8 cellular contexts compared by ENCODE assay signal in the genomic region with DNA sequence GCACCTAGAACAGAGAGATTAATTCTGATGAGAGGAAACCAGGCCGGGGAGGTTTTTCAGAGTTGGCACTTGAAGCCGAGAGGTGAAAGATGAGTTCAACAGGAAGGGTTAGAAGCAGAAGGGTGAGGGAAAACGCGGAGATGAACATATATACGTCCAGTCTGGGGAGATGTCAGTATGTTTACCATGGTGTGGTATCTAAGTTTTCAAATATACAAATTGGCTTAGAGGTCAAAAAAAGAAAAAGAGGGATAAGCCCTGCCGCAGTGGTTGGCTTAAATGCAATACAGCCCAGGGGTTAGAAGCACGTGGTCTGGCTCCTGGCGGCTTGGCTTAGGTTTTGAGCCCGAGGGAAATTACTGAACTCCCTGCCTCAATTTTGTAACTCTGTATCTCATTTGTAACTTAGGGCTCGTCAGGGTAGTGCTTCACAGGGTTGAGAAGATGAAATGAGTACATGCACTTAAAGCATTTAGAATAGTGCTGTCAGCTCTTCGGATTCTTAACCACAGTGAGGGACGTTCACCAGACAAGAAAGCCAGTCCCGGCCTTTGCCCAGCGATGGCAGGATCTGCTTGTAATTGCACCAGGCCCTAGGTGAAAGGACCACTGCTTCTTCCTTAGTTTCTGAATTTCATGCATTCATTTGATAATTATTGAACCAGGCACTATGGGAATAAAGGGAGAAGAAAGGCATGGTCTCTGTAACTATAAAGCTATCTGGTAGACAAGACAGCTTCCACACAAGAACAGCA. TPM values are rescaled to one million over a fixed set of nuclear protein-coding genes. Genes with fewer than 3 reads are reported as not detected.
DNase-seq lines count a peak whose midpoint lies in the region; ATAC-seq and TF ChIP-seq lines count a peak whose summit lies in the region.

No MANE protein-coding gene starts in this region.

- peaks cover 20% of the 10 kb centered on the region for H3K4me1 ChIP-seq in CD8-positive, alpha-beta T cell (ENCODE audit: insufficient read depth, low read length)
- H3K4me1 ChIP-seq in muscle layer of duodenum (ENCODE audit: control insufficient read depth in 1 of 2, insufficient read depth in 2 of 2, low read length in 2 of 2): peaks cover 15 to 28% of the 10 kb centered on the region in 2 donors

- no peak overlapping the region for H3K27ac Mint-ChIP-seq in CD8-positive, alpha-beta T cell

- no peaks in the 10 kb centered on the region for H3K9me3 ChIP-seq in CD8-positive, alpha-beta T cell (ENCODE audit: low read length)
- no peaks in the 10 kb centered on the region for H3K9me3 ChIP-seq in muscle layer of duodenum (ENCODE audit: control insufficient read depth in 1 of 2, low read length in 2 of 2)

- ATAC-seq in CD8-positive, alpha-beta T cell: no peak
- ATAC-seq in GM18498 (IDR thresholded peaks at IDR 0.05; ENCODE audit: unreplicated experiment): no peak

- H3K27ac ChIP-seq in CD8-positive, alpha-beta T cell (ENCODE audit: low read depth, low read length): no peak overlapping the region
- H3K27ac ChIP-seq in coronary artery (peak overlapping the region; percentile 85 to 95), muscle layer of duodenum (ENCODE audit: low read length) (peak overlapping the region; percentile 77)

- H3K36me3 ChIP-seq in CD8-positive, alpha-beta T cell (ENCODE audit: insufficient read depth, low read length): no peaks in the 10 kb centered on the region
- no peaks in the 10 kb centered on the region for H3K36me3 ChIP-seq in muscle layer of duodenum (ENCODE audit: control insufficient read depth in 1 of 2, insufficient read depth in 2 of 2, low read length in 2 of 2)

- CTCF ChIA-PET in CD8-positive, alpha-beta T cell (lab: Charles Lee): no interaction called here

- H3K4me1 Mint-ChIP-seq in CD8-positive, alpha-beta T cell (ENCODE audit: low read depth): peaks cover 16% of the 10 kb centered on the region

- TF ChIP-seq CTCF in CD8-positive, alpha-beta T cell (IDR thresholded peaks at IDR 0.05): no peak
- TF ChIP-seq CTCF in coronary artery (IDR thresholded peaks at IDR 0.05): no peak

- no peaks in the 10 kb centered on the region for H3K9me3 Mint-ChIP-seq in CD8-positive, alpha-beta T cell

- H3K4me3 Mint-ChIP-seq in CD8-positive, alpha-beta T cell: peak overlapping the region; percentile 75

- H3K4me3 ChIP-seq in CD8-positive, alpha-beta T cell (ENCODE audit: low read depth, low read length): no peak overlapping the region
- peak overlapping the region; percentile 67 for H3K4me3 ChIP-seq in coronary artery
- peak overlapping the region; percentile 2 to 45 for H3K4me3 ChIP-seq in muscle layer of duodenum (ENCODE audit: low read depth in 1 of 2, low read length in 2 of 2)

- intact Hi-C loops in CD8-positive, alpha-beta T cell (cut with DNase I, micrococcal nuclease): loop anchor here in 1 of 2 experiments (5.0 kb wide), 1 partner anchor 175 kb away; no protein-coding TSS in a partner anchor

- POLR2A ChIA-PET in CD8-positive, alpha-beta T cell (lab: Charles Lee): interaction anchor here (1.8 kb wide), 1 partner anchor 11 kb away, joined by 3 read pairs; no protein-coding TSS in a partner anchor

- peaks cover 15% of the 10 kb centered on the region for H3K27me3 ChIP-seq in CD8-positive, alpha-beta T cell (ENCODE audit: insufficient read depth, low read length)
- H3K27me3 ChIP-seq in muscle layer of duodenum (ENCODE audit: low read depth, low read length): no peaks in the 10 kb centered on the region

- no peaks in the 10 kb centered on the region for H3K36me3 Mint-ChIP-seq in CD8-positive, alpha-beta T cell

- DNase-seq in CD8-positive, alpha-beta T cell: no peak
- DNase-seq in NCI-H2196 (lab: John Stamatoyannopoulos, UW; ENCODE audit: unreplicated experiment) (peak; percentile 74), coronary artery (ENCODE audit: low spot score) (peak; percentile 77), OCI-M2 (lab: John Stamatoyannopoulos, UW; ENCODE audit: unreplicated experiment) (no peak), EL (no peak)
- DNase-seq in activated CD4-positive, CD25-positive, alpha-beta regulatory T cell (lab: John Stamatoyannopoulos, UW): no peak

- peaks cover 46% of the 10 kb centered on the region for H3K27me3 Mint-ChIP-seq in CD8-positive, alpha-beta T cell (ENCODE audit: low read depth)

RNA-seq across cellular contexts. Expression of gene HES1, which starts 6.4 kb away (rescaled TPM):
- total RNA-seq in CD8-positive, alpha-beta T cell: 1 to 10 TPM in 1 of 2 experiments, under 1 TPM in 1; 0.92 to 1.1 TPM

Comparison
In these comparisons a context has a peak if more than half of its experiments do, and no peak if none do; other contexts are left out.
1. DNase-seq: peak in NCI-H2196 (single experiment) and coronary artery (single experiment); none in CD8-positive, alpha-beta T cell (0 of 7), OCI-M2 (single experiment), EL (single experiment) and activated CD4-positive, CD25-positive, alpha-beta regulatory T cell (0 of 4).